In the genomic region with DNA sequence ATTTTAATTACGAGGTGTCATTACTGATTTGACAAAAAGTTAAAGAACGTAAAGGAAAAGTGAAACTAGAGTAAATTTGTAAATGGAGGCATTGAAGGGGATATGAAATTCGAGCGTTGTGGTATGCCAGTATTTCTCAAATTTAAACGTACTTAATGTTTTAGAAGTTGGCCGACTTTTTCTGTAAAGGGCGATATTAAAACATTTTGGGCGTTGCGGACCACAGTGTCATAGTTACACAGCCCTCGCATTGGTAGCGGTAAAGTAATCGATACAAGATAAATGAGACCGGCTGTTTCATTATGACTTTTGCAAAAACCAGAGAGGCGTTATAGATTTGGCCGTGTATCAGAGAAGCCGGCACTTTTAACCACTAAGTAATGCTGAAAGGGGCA, we compare ENCODE assay signal across 8 cellular contexts. TPM values are rescaled to one million over a fixed set of nuclear protein-coding genes. Genes with fewer than 3 reads are reported as not detected.
A peak's percentile ranks its signal among the peaks of the same experiment; 100 is the strongest.
DNase-seq lines count a peak whose midpoint lies in the region; ATAC-seq, FAIRE-seq and TF ChIP-seq lines count a peak whose summit lies in the region.

No MANE protein-coding gene starts in this region.

- H3K9me3 ChIP-seq in cardiac muscle cell (ENCODE audit: low read depth) (no peaks in the 10 kb centered on the region), muscle layer of colon (ENCODE audit: low read length) (no peaks in the 10 kb centered on the region)

- no peak overlapping the region for H3K9ac ChIP-seq in muscle layer of colon (ENCODE audit: low read length)

- CTCF ChIA-PET in HEK293T (lab: Yijun Ruan, JAX), result no interaction called here

- no peak for FAIRE-seq in bronchial epithelial cell (lab: Jason Lieb, UNC)

- H3K27me3 ChIP-seq in cardiac muscle cell, result no peaks in the 10 kb centered on the region
- no peaks in the 10 kb centered on the region for H3K27me3 ChIP-seq in bronchial epithelial cell (ENCODE audit: control insufficient read depth, insufficient read depth, low read length)
- H3K27me3 ChIP-seq in muscle layer of colon (ENCODE audit: control insufficient read depth in 1 of 2, insufficient read depth in 2 of 2, low read length in 2 of 2), result peaks cover 53 to 71% of the 10 kb centered on the region in 2 donors

- DNase-seq in cardiac muscle cell (ENCODE audit: low read depth in 1 of 2, low spot score in 1 of 2) (no peak), left cardiac atrium (no peak), LoVo (ENCODE audit: low spot score) (peak; percentile 32), bronchial epithelial cell (ENCODE audit: low read depth) (no peak), HEK293T (ENCODE audit: extremely low spot score) (no peak)
- no peak for DNase-seq in stimulated activated CD4-positive, alpha-beta T cell treated with anti-CD3 and anti-CD28 coated beads, Interleukin-4, amount 100 ng/mL, for 1 hour

- peak overlapping the region; percentile 37 for H3K4me3 ChIP-seq in cardiac muscle cell
- H3K4me3 ChIP-seq in bronchial epithelial cell (ENCODE audit: low read depth, low read length), result peak overlapping the region; percentile 58
- H3K4me3 ChIP-seq in muscle layer of colon (ENCODE audit: low read depth in 1 of 2, low read length in 2 of 2), result peak overlapping the region; percentile 34 to 57

- no peaks in the 10 kb centered on the region for H3K36me3 ChIP-seq in cardiac muscle cell
- no peaks in the 10 kb centered on the region for H3K36me3 ChIP-seq in bronchial epithelial cell (ENCODE audit: control insufficient read depth, insufficient read depth, low read length)
- no peaks in the 10 kb centered on the region for H3K36me3 ChIP-seq in muscle layer of colon (ENCODE audit: insufficient read depth, low read length)

- H3K27ac ChIP-seq in cardiac muscle cell (no peak overlapping the region), muscle layer of colon (ENCODE audit: low read depth, low read length) (no peak overlapping the region)

- POLR2A ChIA-PET in HEK293T (lab: Yijun Ruan, JAX), result interaction anchor here (0.9 to 16.0 kb wide), 14 partner anchors 9 to 1716 kb away, joined by 3 to 321 read pairs (median 6); a partner anchor contains a TSS

- no peak for TF ChIP-seq CTCF in cardiac muscle cell (IDR thresholded peaks at IDR 0.05; ENCODE audit: low read depth, low read length)
- no peak for TF ChIP-seq CTCF in bronchial epithelial cell (IDR thresholded peaks at IDR 0.05; ENCODE audit: insufficient read depth, low read length, severe bottlenecking)

- intact Hi-C loops in left cardiac atrium (cut with DNase I), result no loop called here

- H3K4me1 ChIP-seq in cardiac muscle cell (ENCODE audit: low read depth) (no peaks in the 10 kb centered on the region), muscle layer of colon (ENCODE audit: insufficient read depth, low read length) (peaks cover 12% of the 10 kb centered on the region)

- ATAC-seq in left cardiac atrium (no peak), HG02623 (IDR thresholded peaks at IDR 0.05; ENCODE audit: unreplicated experiment) (no peak)

TF ChIP-seq in HEK293T, 16 proteins besides CTCF, POLR2A, EP300 and RAD21:
- TF ChIP-seq CTBP1 (IDR thresholded peaks at IDR 0.05; ENCODE audit: borderline replicate concordance) (no peak), NFRKB (IDR thresholded peaks at IDR 0.05) (no peak), FOXM1 (IDR thresholded peaks at IDR 0.05; ENCODE audit: borderline replicate concordance) (no peak), FOXK2 (IDR thresholded peaks at IDR 0.05) (no peak), ZNF384 (IDR thresholded peaks at IDR 0.05) (no peak), ARNT (IDR thresholded peaks at IDR 0.05) (no peak), ELF4 (IDR thresholded peaks at IDR 0.05) (no peak), SP1 (IDR thresholded peaks at IDR 0.05) (no peak), SUZ12 (IDR thresholded peaks at IDR 0.05) (no peak), HDGF (IDR thresholded peaks at IDR 0.05; ENCODE audit: borderline replicate concordance) (no peak), FOXA1 (IDR thresholded peaks at IDR 0.05) (no peak), TARDBP (IDR thresholded peaks at IDR 0.05) (no peak), L3MBTL2 (conservative IDR thresholded peaks at IDR 0.05) (no peak), LEF1 (IDR thresholded peaks at IDR 0.05; ENCODE audit: borderline replicate concordance) (no peak), BHLHE40 (IDR thresholded peaks at IDR 0.05; ENCODE audit: borderline replicate concordance) (no peak)
- TF ChIP-seq, protein P1, sequence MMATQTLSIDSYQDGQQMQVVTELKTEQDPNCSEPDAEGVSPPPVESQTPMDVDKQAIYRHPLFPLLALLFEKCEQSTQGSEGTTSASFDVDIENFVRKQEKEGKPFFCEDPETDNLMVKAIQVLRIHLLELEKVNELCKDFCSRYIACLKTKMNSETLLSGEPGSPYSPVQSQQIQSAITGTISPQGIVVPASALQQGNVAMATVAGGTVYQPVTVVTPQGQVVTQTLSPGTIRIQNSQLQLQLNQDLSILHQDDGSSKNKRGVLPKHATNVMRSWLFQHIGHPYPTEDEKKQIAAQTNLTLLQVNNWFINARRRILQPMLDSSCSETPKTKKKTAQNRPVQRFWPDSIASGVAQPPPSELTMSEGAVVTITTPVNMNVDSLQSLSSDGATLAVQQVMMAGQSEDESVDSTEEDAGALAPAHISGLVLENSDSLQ (IDR thresholded peaks at IDR 0.05), result no peak

RNA-seq across cellular contexts. Expression of gene OR2B2, which starts 39.6 kb away (rescaled TPM):
- total RNA-seq in cardiac muscle cell (not detected in 2 replicates), left cardiac atrium (not detected), bronchial epithelial cell (not detected in 2 replicates)
- polyA plus RNA-seq in cardiac muscle cell, result not detected in 2 replicates
